ENCODE assay signal across 8 cellular contexts in genomic region chr2:42513252-42513918, GRCh38. TPM values are rescaled to one million over a fixed set of nuclear protein-coding genes. Genes with fewer than 3 reads are reported as not detected.
DNase-seq lines count a peak whose midpoint lies in the region; ATAC-seq and TF ChIP-seq lines count a peak whose summit lies in the region.

No MANE protein-coding gene starts in this region.

- H3K79me2 ChIP-seq in HCT116 (ENCODE audit: insufficient read depth, low read length): no peaks in the 10 kb centered on the region

- POLR2A ChIA-PET in HCT116 (lab: Charles Lee): no interaction called here

- no peaks in the 10 kb centered on the region for H3K36me3 ChIP-seq in HCT116 (ENCODE audit: control insufficient read depth in 1 of 2, insufficient read depth in 2 of 2, low read length in 2 of 2)
- no peaks in the 10 kb centered on the region for H3K36me3 ChIP-seq in SJCRH30
- H3K36me3 ChIP-seq in psoas muscle (ENCODE audit: insufficient read depth in 1 of 2, low read depth in 1 of 2): no peaks in the 10 kb centered on the region

- H3K27me3 ChIP-seq in HCT116 (ENCODE audit: insufficient read depth, low read length) (no peaks in the 10 kb centered on the region), SJCRH30 (no peaks in the 10 kb centered on the region), psoas muscle (ENCODE audit: insufficient read depth in 3 of 3, low read length in 2 of 3) (no peaks in the 10 kb centered on the region)

- H3K36me3 Mint-ChIP-seq in activated T-cell treated with anti-CD3 and anti-CD28 coated beads, Interleukin-2, amount 50 U/mL, for 24 hours (ENCODE audit: low read depth): no peaks in the 10 kb centered on the region

- no peak overlapping the region for H3K27ac Mint-ChIP-seq in activated T-cell treated with anti-CD3 and anti-CD28 coated beads, Interleukin-2, amount 50 U/mL, for 24 hours

- no TSS peak for BruUV-seq in HCT116 (replicated peaks; lab: Mats Ljungman, UMichigan)

- CTCF ChIA-PET in HCT116 (lab: Charles Lee): interaction anchor here (1.6 kb wide), 1 partner anchor 149 kb away, joined by 4 read pairs; no protein-coding TSS in a partner anchor

- WGBS in psoas muscle, 3 donors: 51 to 62% (median 61%) methylated on average over 5 of the region's 5 CpGs

- H3K4me1 ChIP-seq in HCT116 (ENCODE audit: control insufficient read depth in 1 of 2, insufficient read depth in 2 of 2, low read length in 2 of 2) (no peaks in the 10 kb centered on the region), SJCRH30 (peaks cover 13% of the 10 kb centered on the region), psoas muscle (no peaks in the 10 kb centered on the region)

- H3K27ac ChIP-seq in HCT116 (ENCODE audit: low read depth, low read length) (no peak overlapping the region), SJCRH30 (no peak overlapping the region), psoas muscle (no peak overlapping the region)

- H3K4me3 Mint-ChIP-seq in activated T-cell treated with anti-CD3 and anti-CD28 coated beads, Interleukin-2, amount 50 U/mL, for 24 hours: no peak overlapping the region

- no peaks in the 10 kb centered on the region for H3K9me3 Mint-ChIP-seq in activated T-cell treated with anti-CD3 and anti-CD28 coated beads, Interleukin-2, amount 50 U/mL, for 24 hours

- H2AFZ ChIP-seq in HCT116 (ENCODE audit: low read depth, low read length, poor library complexity, severe bottlenecking): no peak overlapping the region

- TF ChIP-seq CTCF in HCT116 (IDR thresholded peaks at IDR 0.05 in 2 of 3, conservative IDR thresholded peaks at IDR 0.05 in 1 of 3; ENCODE audit: borderline replicate concordance in 1 of 3, insufficient read depth in 1 of 3, low read depth in 2 of 3, low read length in 2 of 3) (peak; percentile 69 to 77 (median 76)), foreskin fibroblast (IDR thresholded peaks at IDR 0.05; ENCODE audit: low read depth, low read length) (peak; percentile 75), psoas muscle (IDR thresholded peaks at IDR 0.05) (peak; percentile 50)

- RAD21 ChIA-PET in HCT116 (lab: Charles Lee; ENCODE audit: low non-redundant PET in 1 of 2, low total read pairs in 2 of 2, uncharacterized antibody in 2 of 2, unreplicated experiment in 2 of 2): no interaction called here

- ATAC-seq in HCT116 (peak; percentile 90), psoas muscle (peak in 2 of 4 donors; percentile 48 to 55), HG02759 (IDR thresholded peaks at IDR 0.05; ENCODE audit: unreplicated experiment) (no peak), GM21367 (IDR thresholded peaks at IDR 0.05; ENCODE audit: unreplicated experiment) (no peak)

- H3K4me3 ChIP-seq in HCT116 (replicated peaks in 1 of 2; ENCODE audit: low read depth in 1 of 2, low read length in 2 of 2) (no peak overlapping the region), SJCRH30 (no peak overlapping the region), foreskin fibroblast (ENCODE audit: low read depth in 1 of 2, low read length in 2 of 2) (no peak overlapping the region), psoas muscle (no peak overlapping the region)

- no peaks in the 10 kb centered on the region for H3K9me2 ChIP-seq in HCT116 (ENCODE audit: insufficient read depth)

- no peak overlapping the region for H3K4me2 ChIP-seq in HCT116 (ENCODE audit: low read length)

- peaks cover 8% of the 10 kb centered on the region for H3K4me1 Mint-ChIP-seq in activated T-cell treated with anti-CD3 and anti-CD28 coated beads, Interleukin-2, amount 50 U/mL, for 24 hours (ENCODE audit: low read depth)

- peak; percentile 74 for TF ChIP-seq RAD21 in HCT116 (IDR thresholded peaks at IDR 0.05; ENCODE audit: low read depth)

- no peak overlapping the region for H3K9ac ChIP-seq in HCT116 (ENCODE audit: low read length)

- no peak for TF ChIP-seq POLR2A in HCT116 (IDR thresholded peaks at IDR 0.05; ENCODE audit: borderline replicate concordance, extremely low read depth, insufficient read depth, insufficient read length)

- H4K20me1 ChIP-seq in HCT116 (ENCODE audit: insufficient read depth): no peaks in the 10 kb centered on the region

- H3K9me3 ChIP-seq in HCT116 (ENCODE audit: control insufficient read depth in 1 of 2, insufficient read depth in 1 of 2, low read depth in 1 of 2, low read length in 2 of 2) (no peaks in the 10 kb centered on the region), SJCRH30 (replicated peaks) (no peaks in the 10 kb centered on the region), psoas muscle (no peaks in the 10 kb centered on the region)

- DNase-seq in COLO829 (ENCODE audit: low spot score) (peak; percentile 32), HCT116 (ENCODE audit: low read depth, low spot score) (peak; percentile 57), SJCRH30 (peak; percentile 44 to 73), foreskin fibroblast (peak; percentile 28 to 64), psoas muscle (no peak)
- no peak for DNase-seq in activated T-cell treated with anti-CD3 and anti-CD28 coated beads, Interleukin-2, amount 50 U/mL, for 24 hours

- intact Hi-C loops in HCT116 (cut with micrococcal nuclease) (loop anchor here (5.0 kb wide), 1 partner anchor 149 kb away; no protein-coding TSS in a partner anchor), psoas muscle (cut with DNase I) (loop anchor here (5.0 kb wide), 2 partner anchors 149 to 154 kb away; no protein-coding TSS in a partner anchor)

- no peaks in the 10 kb centered on the region for H3K27me3 Mint-ChIP-seq in activated T-cell treated with anti-CD3 and anti-CD28 coated beads, Interleukin-2, amount 50 U/mL, for 24 hours

TF ChIP-seq in HCT116, 20 proteins besides CTCF, POLR2A, EP300 and RAD21:
- TF ChIP-seq ZFX (IDR thresholded peaks at IDR 0.05): no peak
- TF ChIP-seq EGR1 (IDR thresholded peaks at IDR 0.05; ENCODE audit: low read depth): no peak
- TF ChIP-seq CBX3 (IDR thresholded peaks at IDR 0.05; ENCODE audit: low read depth): no peak
- no peak for TF ChIP-seq ZNF274 (IDR thresholded peaks at IDR 0.05; ENCODE audit: low read depth, low read length)
- TF ChIP-seq ELF1 (IDR thresholded peaks at IDR 0.05; ENCODE audit: borderline replicate concordance, low read depth): no peak
- no peak for TF ChIP-seq SP1 (IDR thresholded peaks at IDR 0.05; ENCODE audit: low read depth)
- TF ChIP-seq YY1 (IDR thresholded peaks at IDR 0.05; ENCODE audit: extremely low read depth, insufficient replicate concordance, low read depth, low read length): no peak
- TF ChIP-seq CEBPB (IDR thresholded peaks at IDR 0.05; ENCODE audit: low read depth): no peak
- no peak for TF ChIP-seq SRF (IDR thresholded peaks at IDR 0.05; ENCODE audit: low read depth)

RNA-seq across cellular contexts. Expression of gene KCNG3, which starts 19.6 kb away (rescaled TPM):
- total RNA-seq in HCT116 (2021; ENCODE audit: unreplicated experiment) (1.5 TPM), psoas muscle (not detected)
- 0.20 and 0.27 TPM in 2 replicates for polyA plus RNA-seq in HCT116 (2012)
- 0.03 and 0.06 TPM in 2 replicates for total RNA-seq in SJCRH30 (2014; rRNA removed; shearing (Covaris generic))
- polyA plus RNA-seq in psoas muscle: not detected

RNA-seq across cellular contexts. Expression of gene MTA3, which starts 55.0 kb away (rescaled TPM):
- total RNA-seq in HCT116 (2021; ENCODE audit: unreplicated experiment) (46.3 TPM), psoas muscle (10 to 100 TPM; 10.7 to 19.8 (median 16.4) TPM)
- polyA plus RNA-seq in HCT116 (2012): 21.2 and 23.2 TPM in 2 replicates
- 57.5 and 61.8 TPM in 2 replicates for total RNA-seq in SJCRH30 (2014; rRNA removed; shearing (Covaris generic))
- 1 to 10 TPM; 5.3 to 9.1 (median 8.4) TPM for polyA plus RNA-seq in psoas muscle

Comparison
In these comparisons a context has a peak if more than half of its experiments do, and no peak if none do; other contexts are left out.
1. DNase-seq: peak in COLO829 (single experiment), HCT116 (single experiment), SJCRH30 (2 of 2) and foreskin fibroblast (2 of 2); none in psoas muscle (0 of 2) and activated T-cell treated with anti-CD3 and anti-CD28 coated beads, Interleukin-2, amount 50 U/mL, for 24 hours (single experiment).
2. Peak in every context shown above with its lines, with median percentiles within 50 percentile points of each other: CTCF ChIP-seq.